Comparison of ENCODE assay signal across 1 cellular context in the genomic region with DNA sequence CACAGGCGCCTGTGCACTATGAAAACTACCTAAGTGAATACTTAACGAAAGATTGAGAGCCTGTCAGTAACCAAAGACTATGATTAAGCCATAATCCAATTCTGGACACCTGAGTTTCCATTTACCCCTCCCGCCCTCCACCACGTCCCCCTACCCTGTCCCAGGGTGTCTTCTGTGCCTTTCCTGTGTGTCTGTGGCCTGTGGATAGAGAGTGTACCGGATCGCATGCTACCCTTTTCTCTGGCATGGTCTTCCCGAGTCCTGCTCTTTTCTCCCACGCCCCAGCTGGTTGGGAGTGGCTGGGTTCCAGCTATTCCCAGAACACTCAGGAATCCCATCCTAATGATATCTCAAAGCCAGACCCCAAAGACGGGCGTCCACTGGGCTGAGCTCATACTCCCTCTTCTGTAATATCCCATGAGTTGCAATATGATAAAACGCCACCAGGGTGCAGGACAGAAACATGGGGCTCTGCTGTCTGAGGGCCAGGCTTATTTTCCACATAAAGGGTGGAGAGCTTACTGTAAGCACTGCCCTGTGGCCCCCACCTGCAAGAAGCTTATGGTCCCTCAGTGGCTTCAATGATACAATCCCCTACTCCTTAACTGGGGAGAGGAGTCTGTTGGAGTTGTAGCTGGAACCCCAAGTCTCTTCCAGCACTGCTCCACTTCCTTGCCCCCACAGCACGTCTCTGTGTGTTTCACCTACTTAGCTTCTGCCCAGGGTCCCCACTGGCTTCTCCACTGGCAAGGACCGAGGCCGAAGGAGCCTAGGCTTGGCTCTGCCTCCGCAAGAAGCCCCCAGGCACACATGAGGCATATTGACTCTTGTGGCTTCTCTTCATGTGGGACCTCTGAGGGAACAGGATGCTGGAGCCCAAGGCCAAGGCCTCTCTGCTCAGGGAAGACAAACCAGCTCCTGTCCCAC.
TF ChIP-seq lines count a peak whose summit lies in the region.

No MANE protein-coding gene starts in this region.

TF ChIP-seq in HCT116, 20 proteins besides CTCF, POLR2A, EP300 and RAD21 (continued from another document):
- TF ChIP-seq EZH2phosphoT487 (IDR thresholded peaks at IDR 0.05; ENCODE audit: borderline replicate concordance) = no peak
TF ChIP-seq in HCT116: peak in this region for 0.
